Comparison of ENCODE assay signal across 16 cellular contexts in the genomic region with DNA sequence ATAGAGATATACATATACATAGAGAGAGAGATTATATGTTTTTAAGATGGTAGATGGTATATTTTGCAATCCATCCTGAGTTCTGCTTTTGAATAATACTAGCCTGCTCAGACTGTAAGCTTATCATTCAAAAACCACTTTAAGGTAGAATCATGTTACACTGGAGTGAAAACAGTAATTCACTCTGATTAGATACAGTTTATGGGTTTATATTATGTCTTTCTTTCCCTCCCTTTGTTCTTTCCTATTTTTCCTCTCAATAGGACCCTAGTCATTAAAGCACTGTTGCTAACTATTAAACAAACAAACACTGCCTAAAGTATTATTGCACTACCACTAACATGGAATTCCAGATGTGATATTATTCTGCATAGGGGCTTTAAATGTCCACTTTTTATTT.
"Had no signal": no experiment of that assay in that cellular context is flagged by ENCODE, and none has a peak within 500 bp of the region (broad histone marks: within the 10 kb centered on the region; RNA-seq: fewer than 3 reads in every experiment).

No MANE protein-coding gene starts in this region.

- H3K9me3 ChIP-seq: left ventricle myocardium inferior, thoracic aorta, vagina had no signal

- H3K27me3 ChIP-seq: foreskin keratinocyte, vagina had no signal

- H3K27ac ChIP-seq: foreskin keratinocyte, left ventricle myocardium inferior, thoracic aorta, vagina had no signal

- H3K36me3 ChIP-seq: left ventricle myocardium inferior, thoracic aorta, vagina had no signal

- ATAC-seq: activated T-cell treated with anti-CD3 and anti-CD28 coated beads, Interleukin-2, amount 50 U/mL, for 4 hours; foreskin keratinocyte; naive thymus-derived CD4-positive, alpha-beta T cell had no signal

- H3K4me3 ChIP-seq: left ventricle myocardium inferior, thoracic aorta, vagina had no signal

- DNase-seq: activated CD4-positive, alpha-beta T cell treated with anti-CD3 and anti-CD28 coated beads for 4 hours; activated CD4-positive, alpha-beta T cell treated with anti-CD3 and anti-CD28 coated beads, Interleukin-2, amount 50 U/mL, for 48 hours; activated CD4-positive, CD25-positive, alpha-beta regulatory T cell; activated CD8-positive, alpha-beta memory T cell treated with anti-CD3 and anti-CD28 coated beads, Interleukin-2, amount 50 U/mL, for 48 hours; activated naive CD4-positive, alpha-beta T cell; activated T-cell treated with anti-CD3 and anti-CD28 coated beads, Interleukin-2, amount 50 U/mL, for 4 hours; central memory CD4-positive, alpha-beta T cell; effector CD8-positive, alpha-beta T cell; foreskin keratinocyte; left ventricle myocardium inferior; naive thymus-derived CD4-positive, alpha-beta T cell; occipital lobe; stimulated activated CD4-positive, alpha-beta T cell treated with anti-CD3 and anti-CD28 coated beads, Interleukin-4, amount 100 ng/mL, for 24 hours; stimulated activated naive CD4-positive, alpha-beta T cell treated with Interleukin-2 at 50 U/mL for 16 hours had no signal

- H3K4me1 ChIP-seq: foreskin keratinocyte had no signal
